8 cellular contexts compared by ENCODE assay signal in the genomic region with DNA sequence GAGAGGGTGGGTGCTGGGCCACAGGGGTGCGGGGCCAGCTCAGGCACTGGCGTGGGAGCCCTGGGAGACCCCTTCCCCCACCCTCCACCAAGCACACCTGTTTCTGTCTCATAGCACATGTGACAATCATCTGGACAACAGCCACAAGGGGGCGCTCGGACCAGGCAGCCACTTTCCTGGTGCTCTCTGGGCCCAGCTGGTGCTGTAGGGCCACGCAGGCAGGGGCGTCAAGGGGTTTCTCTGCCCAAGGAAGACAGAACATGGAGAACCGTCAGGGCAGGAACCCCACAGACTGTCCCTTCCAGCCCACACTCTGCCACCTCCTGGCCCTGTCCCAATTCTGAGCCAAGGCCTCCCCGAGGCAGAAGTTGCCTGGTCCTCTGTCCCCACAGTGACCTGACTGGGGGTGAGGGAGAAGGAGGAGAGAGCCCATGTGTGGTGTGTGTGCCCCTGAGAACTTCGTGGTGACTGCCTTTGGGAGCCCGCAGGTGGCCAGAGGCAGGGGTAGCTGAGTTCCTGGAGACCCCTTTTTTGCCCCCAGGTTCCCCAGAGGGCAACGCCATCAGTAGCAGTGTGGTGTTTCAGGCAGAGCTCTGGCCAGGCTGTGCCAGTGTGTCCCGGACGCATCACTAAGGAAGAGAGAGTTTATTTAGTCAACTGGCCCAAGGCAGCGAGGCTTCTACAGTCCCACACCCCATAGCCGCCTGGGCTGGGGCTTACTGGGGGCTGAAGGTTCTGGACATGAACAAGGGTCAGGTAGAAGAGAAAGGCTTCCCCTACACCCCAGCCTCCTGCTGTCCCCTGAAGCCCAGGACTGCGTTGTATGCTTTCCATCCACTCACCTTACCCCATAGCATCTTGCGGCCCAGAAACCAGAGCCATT. TPM values are rescaled to one million over a fixed set of nuclear protein-coding genes. Genes with fewer than 3 reads are reported as not detected.
DNase-seq lines count a peak whose midpoint lies in the region; ATAC-seq lines count a peak whose summit lies in the region.

No MANE protein-coding gene starts in this region.

- H3K79me1 ChIP-seq in mesenchymal stem cell (replicated peaks; ENCODE audit: low read length, poor library complexity, severe bottlenecking): peaks cover 15% of the 10 kb centered on the region

- no peak overlapping the region for H3K27ac ChIP-seq in mesenchymal stem cell (ENCODE audit: low read length, poor library complexity, severe bottlenecking)

- no peak overlapping the region for H2BK15ac ChIP-seq in mesenchymal stem cell (ENCODE audit: low read depth, poor library complexity, severe bottlenecking)

- no peak overlapping the region for H3K4me3 ChIP-seq in mesenchymal stem cell (ENCODE audit: insufficient read depth in 1 of 2, low read depth in 1 of 2, low read length in 2 of 2)

- no peak overlapping the region for H4K91ac ChIP-seq in mesenchymal stem cell (ENCODE audit: low read length)

- no peak overlapping the region for H3K4me2 ChIP-seq in mesenchymal stem cell (ENCODE audit: low read length, poor library complexity, severe bottlenecking)

- H3K9ac ChIP-seq in mesenchymal stem cell (ENCODE audit: low read length): no peak overlapping the region

- H3K9me3 ChIP-seq in mesenchymal stem cell (ENCODE audit: control insufficient read depth, low read length): no peaks in the 10 kb centered on the region

- peaks cover 21% of the 10 kb centered on the region for H3K4me1 ChIP-seq in mesenchymal stem cell (ENCODE audit: control insufficient read depth, insufficient read depth, low read depth, low read length)

- no peak overlapping the region for H3K14ac ChIP-seq in mesenchymal stem cell (ENCODE audit: low read length in 2 of 2)

- peak overlapping the region; percentile 63 for H2AK5ac ChIP-seq in mesenchymal stem cell (ENCODE audit: low read length, severe bottlenecking)

- H3K36me3 ChIP-seq in mesenchymal stem cell (ENCODE audit: control insufficient read depth in 1 of 2, insufficient read depth in 2 of 2, low read depth in 1 of 2, low read length in 2 of 2): peaks cover 10 to 46% of the 10 kb centered on the region in 2 experiments

- H3K4ac ChIP-seq in mesenchymal stem cell (ENCODE audit: low read depth in 1 of 2, low read length in 2 of 2): no peak overlapping the region

- DNase-seq in Daoy (ENCODE audit: low read depth): peak; percentile 70
- peak; percentile 1 for DNase-seq in NCI-H748 treated with DMSO at 0.1 percent for 48 hours (lab: John Stamatoyannopoulos, UW)
- peak; percentile 83 to 90 for DNase-seq in activated CD4-positive, alpha-beta T cell treated with anti-CD3 and anti-CD28 coated beads, Interleukin-2, amount 50 U/mL, for 4 hours
- DNase-seq in dermis microvascular lymphatic vessel endothelial cell (ENCODE audit: low read depth in 2 of 2): peak; percentile 31 to 71
- peak; percentile 69 for DNase-seq in mesenchymal stem cell
- peak; percentile 67 to 75 for DNase-seq in stimulated activated CD8-positive, alpha-beta memory T cell treated with anti-CD3 and anti-CD28 coated beads, Interleukin-4, amount 100 ng/mL, for 1 hour (ENCODE audit: low read depth in 2 of 2, low spot score in 1 of 2)

- H2AFZ ChIP-seq in mesenchymal stem cell (ENCODE audit: low read depth, low read length): no peak overlapping the region

- H2BK5ac ChIP-seq in mesenchymal stem cell (ENCODE audit: low read depth, low read length, poor library complexity, severe bottlenecking): no peak overlapping the region

- WGBS in mesenchymal stem cell: 59% methylated on average over 14 of the region's 17 CpGs

- no peaks in the 10 kb centered on the region for H3K27me3 ChIP-seq in mesenchymal stem cell (ENCODE audit: control insufficient read depth in 1 of 2, insufficient read depth in 1 of 2, low read length in 2 of 2)

- no peak overlapping the region for H2BK12ac ChIP-seq in mesenchymal stem cell (ENCODE audit: low read length in 2 of 2)

- H2BK120ac ChIP-seq in mesenchymal stem cell (ENCODE audit: low read depth, low read length): no peak overlapping the region

- ATAC-seq in HG02798 (IDR thresholded peaks at IDR 0.05; ENCODE audit: poor library complexity, unreplicated experiment) (peak; percentile 39), GM18873 (IDR thresholded peaks at IDR 0.05; ENCODE audit: low FRiP score, unreplicated experiment) (no peak)

- no peak overlapping the region for H3K18ac ChIP-seq in mesenchymal stem cell (ENCODE audit: low read depth in 1 of 2, low read length in 2 of 2)

- no peak overlapping the region for H3K23ac ChIP-seq in mesenchymal stem cell (ENCODE audit: low read length in 2 of 2)

- H4K8ac ChIP-seq in mesenchymal stem cell (ENCODE audit: low read length): no peak overlapping the region

RNA-seq across cellular contexts. Expression of gene SETD6, which starts 3.1 kb away (rescaled TPM):
- total RNA-seq in Daoy (2014; rRNA removed; shearing (Covaris generic)): 27.8 and 35.1 TPM in 2 replicates
- 7.2 and 16.7 TPM in 2 replicates for total RNA-seq in dermis microvascular lymphatic vessel endothelial cell
- polyA plus RNA-seq in mesenchymal stem cell (2013, experiment 1 of 2): 4.6 TPM
- 4.2 TPM for polyA plus RNA-seq in mesenchymal stem cell (2013, experiment 2 of 2)

RNA-seq across cellular contexts. Expression of gene NDRG4, which starts 12.2 kb away (rescaled TPM):
- total RNA-seq in Daoy (2014; rRNA removed; shearing (Covaris generic)): 5.7 and 15.9 TPM in 2 replicates
- 94.7 and 368 TPM in 2 replicates for total RNA-seq in dermis microvascular lymphatic vessel endothelial cell
- 8.0 TPM for polyA plus RNA-seq in mesenchymal stem cell (2013, experiment 1 of 2)
- 8.0 TPM for polyA plus RNA-seq in mesenchymal stem cell (2013, experiment 2 of 2)

Comparison
In these comparisons a context has a peak if more than half of its experiments do, and no peak if none do; other contexts are left out.
1. DNase-seq: peak in every context shown above with its lines; median percentile 86 in activated CD4-positive, alpha-beta T cell treated with anti-CD3 and anti-CD28 coated beads, Interleukin-2, amount 50 U/mL, for 4 hours; 71 in stimulated activated CD8-positive, alpha-beta memory T cell treated with anti-CD3 and anti-CD28 coated beads, Interleukin-4, amount 100 ng/mL, for 1 hour; 70 in Daoy; 69 in mesenchymal stem cell; 51 in dermis microvascular lymphatic vessel endothelial cell; 1 in NCI-H748 treated with DMSO at 0.1 percent for 48 hours.